Comparison of ENCODE assay signal across 10 cellular contexts in genomic region chr20:45053441-45054351, GRCh38. TPM values are rescaled to one million over a fixed set of nuclear protein-coding genes. Genes with fewer than 3 reads are reported as not detected.
DNase-seq lines count a peak whose midpoint lies in the region; ATAC-seq and TF ChIP-seq lines count a peak whose summit lies in the region.
"Had no signal": no experiment of that assay in that cellular context is flagged by ENCODE, and none has a peak within 500 bp of the region (broad histone marks: within the 10 kb centered on the region; RNA-seq: fewer than 3 reads in every experiment).

No MANE protein-coding gene starts in this region.

- peaks cover 2% of the 10 kb centered on the region for H3K36me3 Mint-ChIP-seq in neural crest cell (ENCODE audit: low read depth)

- peaks cover 6 to 10% of the 10 kb centered on the region in 2 donors for H3K36me3 ChIP-seq in ascending aorta
- H3K36me3 ChIP-seq in H7 (replicated peaks; ENCODE audit: control insufficient read depth, insufficient read depth, low read length): peaks cover 2% of the 10 kb centered on the region; the same call in 1 of the 2 replicates
- H3K36me3 ChIP-seq in psoas muscle (ENCODE audit: insufficient read depth in 1 of 2, low read depth in 1 of 2): peaks cover 0 to 6% of the 10 kb centered on the region in 2 donors

- no peaks in the 10 kb centered on the region for H3K9me3 Mint-ChIP-seq in neural crest cell

- DNase-seq in ascending aorta (ENCODE audit: low spot score in 2 of 2): no peak
- DNase-seq in neural crest cell (ENCODE audit: low read depth, low spot score): no peak
- no peak for DNase-seq in MV-4-11 (lab: John Stamatoyannopoulos, UW)
- DNase-seq in H7: no peak
- DNase-seq in DMS53 treated with DMSO at 0.1 percent for 48 hours (lab: John Stamatoyannopoulos, UW; ENCODE audit: unreplicated experiment): no peak
- no peak for DNase-seq in psoas muscle
- DNase-seq: heart left ventricle had no signal

- H3K9me3 ChIP-seq in ascending aorta (no peaks in the 10 kb centered on the region), psoas muscle (no peaks in the 10 kb centered on the region)
- H3K9me3 ChIP-seq: heart left ventricle, neutrophil had no signal

- H3K27ac ChIP-seq in ascending aorta (peak overlapping the region; percentile 23 to 29), psoas muscle (no peak overlapping the region)

- H3K4me1 ChIP-seq in ascending aorta: peaks cover 0 to 5% of the 10 kb centered on the region in 2 donors
- H3K4me1 ChIP-seq in psoas muscle: peaks cover 10% of the 10 kb centered on the region

- WGBS in psoas muscle, 3 donors: 83 to 87% (median 87%) methylated on average over 7 of the region's 7 CpGs

- ATAC-seq in GM18867 (IDR thresholded peaks at IDR 0.05; ENCODE audit: unreplicated experiment): peak; percentile 9
- peak; percentile 8 for ATAC-seq in HG03045 (IDR thresholded peaks at IDR 0.05; ENCODE audit: unreplicated experiment)
- no peak for ATAC-seq in psoas muscle
- ATAC-seq: heart left ventricle had no signal

- intact Hi-C loops in ascending aorta (cut with DNase I): no loop called here
- intact Hi-C loops in psoas muscle (cut with DNase I): no loop called here

- peak overlapping the region; percentile 24 for H3K4me3 Mint-ChIP-seq in neural crest cell

- peak overlapping the region; percentile 81 for H3K27ac Mint-ChIP-seq in neural crest cell (ENCODE audit: unreplicated experiment)

- H3K4me3 ChIP-seq in ascending aorta: no peak overlapping the region
- H3K4me3 ChIP-seq in H7 (ENCODE audit: insufficient read depth, low read depth, low read length): no peak overlapping the region
- no peak overlapping the region for H3K4me3 ChIP-seq in psoas muscle
- H3K4me3 ChIP-seq: heart left ventricle had no signal

- H3K27me3 ChIP-seq in ascending aorta: no peaks in the 10 kb centered on the region
- H3K27me3 ChIP-seq in H7 (ENCODE audit: control insufficient read depth, insufficient read depth, low read length): no peaks in the 10 kb centered on the region
- no peaks in the 10 kb centered on the region for H3K27me3 ChIP-seq in psoas muscle (ENCODE audit: insufficient read depth in 3 of 3, low read length in 2 of 3)
- H3K27me3 ChIP-seq: heart left ventricle, neutrophil had no signal

- TF ChIP-seq CTCF in ascending aorta (IDR thresholded peaks at IDR 0.05) (no peak), neural crest cell (conservative IDR thresholded peaks at IDR 0.05) (no peak), psoas muscle (IDR thresholded peaks at IDR 0.05) (no peak)

- H3K27me3 Mint-ChIP-seq in neural crest cell (ENCODE audit: low read depth): no peaks in the 10 kb centered on the region

- H3K4me1 Mint-ChIP-seq in neural crest cell: peaks cover 64% of the 10 kb centered on the region

RNA-seq across cellular contexts. Expression of gene KCNS1, which starts 47.2 kb away (rescaled TPM):
- total RNA-seq in ascending aorta: not detected
- not detected in 2 replicates for total RNA-seq in neural crest cell
- total RNA-seq in H7 (2014; rRNA removed; shearing (Covaris generic)): 0.18 and 0.59 TPM in 2 replicates
- total RNA-seq in psoas muscle: not detected
- polyA plus RNA-seq in psoas muscle: under 1 TPM in 1 of 3 donors, not detected in 2; under 0.01 TPM

Comparison
In these comparisons a context has a peak if more than half of its experiments do, and no peak if none do; other contexts are left out.
1. ATAC-seq: peak in GM18867 (single experiment) and HG03045 (single experiment); none in psoas muscle (0 of 4).